23 cellular contexts compared by ENCODE assay signal in genomic region chr6:19705606-19706005, GRCh38.
DNase-seq lines count a peak whose midpoint lies in the region; ATAC-seq, FAIRE-seq and TF ChIP-seq lines count a peak whose summit lies in the region.
"Had no signal": no experiment of that assay in that cellular context is flagged by ENCODE, and none has a peak within 500 bp of the region (broad histone marks: within the 10 kb centered on the region; RNA-seq: fewer than 3 reads in every experiment).

No MANE protein-coding gene starts in this region.

- H3K27me3 ChIP-seq in bronchial epithelial cell (ENCODE audit: control insufficient read depth, insufficient read depth, low read length), result no peaks in the 10 kb centered on the region
- H3K27me3 ChIP-seq: Peyer's patch had no signal

- DNase-seq in AG08395 (ENCODE audit: low spot score) (peak; percentile 45), ELR (ENCODE audit: low read depth) (peak; percentile 54), M059J (ENCODE audit: low read depth) (peak; percentile 18), bronchial epithelial cell (ENCODE audit: low read depth) (peak; percentile 45), NCI-H1417 treated with DMSO at 0.1 percent for 48 hours (lab: John Stamatoyannopoulos, UW) (no peak), KBM-7 (no peak)
- DNase-seq in activated CD4-positive, alpha-beta T cell treated with anti-CD3 and anti-CD28 coated beads for 4 hours, result no peak
- DNase-seq: C1 segment of cervical spinal cord; Calu3; CD8-positive, alpha-beta T cell; DMS153; GDM1; H9; NCI-H1105; NCI-H1694; NCI-H2081 treated with DMSO at 0.1 percent for 48 hours; NCI-H2171 treated with DMSO at 0.1 percent for 48 hours; NCI-H524 treated with DMSO at 0.1 percent for 48 hours; NCI-H82; Peyer's patch had no signal

- TF ChIP-seq CTCF in bronchial epithelial cell (IDR thresholded peaks at IDR 0.05; ENCODE audit: insufficient read depth, low read length, severe bottlenecking), result no peak

- H3K36me3 ChIP-seq in bronchial epithelial cell (ENCODE audit: control insufficient read depth, insufficient read depth, low read length), result no peaks in the 10 kb centered on the region
- H3K36me3 ChIP-seq: Peyer's patch had no signal

- in situ Hi-C loops in KBM-7 (cut with MboI; ENCODE audit: low pct_unique_long_range_greater_than_20kb, low sequenced_read_pairs), result no loop called here

- H3K4me3 ChIP-seq in bronchial epithelial cell (ENCODE audit: low read depth, low read length), result no peak overlapping the region
- H3K4me3 ChIP-seq: Peyer's patch had no signal

- FAIRE-seq in bronchial epithelial cell (lab: Jason Lieb, UNC), result no peak
- FAIRE-seq: A204.1, GM19239 had no signal

- no peak for ATAC-seq in HG02571 (IDR thresholded peaks at IDR 0.05; ENCODE audit: unreplicated experiment)
- ATAC-seq: CD8-positive, alpha-beta T cell had no signal

Comparison
In these comparisons a context has a peak if more than half of its experiments do, and no peak if none do; other contexts are left out.
1. DNase-seq: peak in AG08395 (single experiment), ELR (single experiment), M059J (single experiment) and bronchial epithelial cell (single experiment); none in NCI-H1417 treated with DMSO at 0.1 percent for 48 hours (single experiment), activated CD4-positive, alpha-beta T cell treated with anti-CD3 and anti-CD28 coated beads for 4 hours (0 of 2) and KBM-7 (single experiment).